Comparison of ENCODE assay signal across 31 cellular contexts in the genomic region with DNA sequence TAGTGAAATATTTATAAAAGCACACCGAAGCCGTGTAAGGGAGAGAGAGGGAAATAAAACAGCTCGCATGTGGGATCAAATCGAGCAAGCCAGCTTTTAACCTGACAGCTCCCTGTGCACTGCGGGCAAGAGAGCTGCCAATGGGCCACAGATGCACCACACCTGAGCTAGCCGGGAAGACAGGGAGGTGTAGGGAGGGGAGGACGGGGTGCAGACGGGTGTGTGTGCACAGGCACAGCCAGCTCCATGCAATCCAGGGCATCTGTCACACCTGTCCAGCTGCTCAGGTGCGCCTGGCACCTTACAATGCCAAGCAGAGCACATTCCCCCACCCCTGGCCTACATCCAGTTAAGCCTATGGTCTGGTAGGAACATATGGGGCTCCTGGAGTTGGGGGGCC.
"Had no signal": no experiment of that assay in that cellular context is flagged by ENCODE, and none has a peak within 500 bp of the region (broad histone marks: within the 10 kb centered on the region; RNA-seq: fewer than 3 reads in every experiment).

No MANE protein-coding gene starts in this region.

- H3K27me3 ChIP-seq: pancreas, thyroid gland had no signal

- H3K27me3 Mint-ChIP-seq: activated CD4-positive, alpha-beta memory T cell treated with anti-CD3 and anti-CD28 coated beads, Interleukin-2, amount 10 ng/mL, durations not matched to agents 7 days and 5 days; activated CD4-positive, alpha-beta T cell treated with anti-CD3 and anti-CD28 coated beads, Interleukin-2, amount 10 ng/mL, durations not matched to agents 7 days and 5 days; activated T-helper 17 cell treated with anti-CD3 and anti-CD28 coated beads, Interleukin-2, amount 50 U/mL, for 72 hours; naive B cell; stimulated activated memory B cell treated with anti-CD40 and anti-IgM and Interleukin-4, amounts not matched to agents 10 μg/mL and 1 μg/mL and 100 μg/mL, for 72 hours; stimulated activated naive CD8-positive, alpha-beta T cell treated with anti-CD3 and anti-CD28 coated beads, Interleukin-15, amount 100 ng/mL, for 72 hours had no signal

- H3K27ac Mint-ChIP-seq: activated CD4-positive, alpha-beta memory T cell treated with anti-CD3 and anti-CD28 coated beads, Interleukin-2, amount 10 ng/mL, durations not matched to agents 7 days and 5 days; activated CD4-positive, alpha-beta T cell treated with anti-CD3 and anti-CD28 coated beads, Interleukin-2, amount 10 ng/mL, durations not matched to agents 7 days and 5 days; activated T-helper 17 cell treated with anti-CD3 and anti-CD28 coated beads, Interleukin-2, amount 50 U/mL, for 72 hours; mesothelial cell of epicardium; stimulated activated memory B cell treated with anti-CD40 and anti-IgM and Interleukin-4, amounts not matched to agents 10 μg/mL and 1 μg/mL and 100 μg/mL, for 72 hours; WTC11 had no signal

- H3K36me3 Mint-ChIP-seq: immature natural killer cell; mesothelial cell of epicardium; naive B cell; stimulated activated memory B cell treated with anti-CD40 and anti-IgM and Interleukin-4, amounts not matched to agents 10 μg/mL and 1 μg/mL and 100 μg/mL, for 72 hours; WTC11 had no signal

- H3K36me3 ChIP-seq: gastroesophageal sphincter, pancreas, sigmoid colon, thyroid gland had no signal

- H3K9me3 ChIP-seq: gastroesophageal sphincter, pancreas, psoas muscle, sigmoid colon, thyroid gland had no signal

- H3K4me3 Mint-ChIP-seq: activated CD4-positive, alpha-beta memory T cell treated with anti-CD3 and anti-CD28 coated beads, Interleukin-2, amount 10 ng/mL, durations not matched to agents 7 days and 5 days; activated CD4-positive, alpha-beta T cell treated with anti-CD3 and anti-CD28 coated beads, Interleukin-2, amount 10 ng/mL, durations not matched to agents 7 days and 5 days; activated T-cell treated with anti-CD3 and anti-CD28 coated beads, Interleukin-2, amount 50 U/mL, for 4 hours; activated T-helper 17 cell treated with anti-CD3 and anti-CD28 coated beads, Interleukin-2, amount 50 U/mL, for 72 hours; mesothelial cell of epicardium; stimulated activated memory B cell treated with anti-CD40 and anti-IgM and Interleukin-4, amounts not matched to agents 10 μg/mL and 1 μg/mL and 100 μg/mL, for 72 hours; stimulated activated naive CD8-positive, alpha-beta T cell treated with anti-CD3 and anti-CD28 coated beads, Interleukin-15, amount 100 ng/mL, for 72 hours; WTC11 had no signal

- H3K4me1 ChIP-seq: pancreas, psoas muscle, sigmoid colon, thyroid gland had no signal

- ATAC-seq: activated T-cell treated with anti-CD3 and anti-CD28 coated beads, Interleukin-2, amount 50 U/mL, for 4 hours; activated T-helper 17 cell treated with anti-CD3 and anti-CD28 coated beads, Interleukin-2, amount 50 U/mL, for 72 hours; gastroesophageal sphincter; left colon; pancreas; psoas muscle; stimulated activated memory B cell treated with anti-CD40 and anti-IgM and Interleukin-4, amounts not matched to agents 10 μg/mL and 1 μg/mL and 100 μg/mL, for 72 hours; stimulated activated naive CD8-positive, alpha-beta T cell treated with anti-CD3 and anti-CD28 coated beads, Interleukin-15, amount 100 ng/mL, for 72 hours had no signal

- DNase-seq: activated CD4-positive, alpha-beta memory T cell treated with anti-CD3 and anti-CD28 coated beads, Interleukin-2, amount 10 ng/mL, durations not matched to agents 7 days and 5 days; activated CD4-positive, alpha-beta T cell treated with anti-CD3 and anti-CD28 coated beads for 1 hour; activated CD4-positive, alpha-beta T cell treated with anti-CD3 and anti-CD28 coated beads, Interleukin-2, amount 10 ng/mL, durations not matched to agents 7 days and 5 days; activated CD8-positive, alpha-beta memory T cell treated with anti-CD3 and anti-CD28 coated beads, Interleukin-2, amount 50 U/mL, for 48 hours; activated naive CD4-positive, alpha-beta T cell treated with Interleukin-2 at 50 U/mL for 16 hours; activated T-cell treated with anti-CD3 and anti-CD28 coated beads, Interleukin-2, amount 50 U/mL, for 4 hours; amniotic stem cell; caudate nucleus; cortex of kidney; head of caudate nucleus; hippocampal formation; immature natural killer cell; kidney; left colon; naive B cell; pancreas; psoas muscle; sigmoid colon; small intestine; stimulated activated CD4-positive, alpha-beta T cell treated with anti-CD3 and anti-CD28 coated beads, Interleukin-1b, Interleukin-23, amount 100 ng/mL, for 48 hours; stimulated activated CD4-positive, alpha-beta T cell treated with anti-CD3 and anti-CD28 coated beads, Interleukin-4, amount 100 ng/mL, for 4 hours; stimulated activated CD8-positive, alpha-beta memory T cell treated with anti-CD3 and anti-CD28 coated beads, Interleukin-4, amount 100 ng/mL, for 48 hours; stimulated activated naive CD8-positive, alpha-beta T cell treated with anti-CD3 and anti-CD28 coated beads, Interleukin-15, amount 100 ng/mL, for 72 hours; substantia nigra; T-helper 2 cell; thyroid gland had no signal

- H3K4me1 Mint-ChIP-seq: activated T-helper 17 cell treated with anti-CD3 and anti-CD28 coated beads, Interleukin-2, amount 50 U/mL, for 72 hours had no signal

- H3K4me3 ChIP-seq: gastroesophageal sphincter, pancreas, psoas muscle, sigmoid colon, thyroid gland had no signal

- H3K27ac ChIP-seq: gastroesophageal sphincter, pancreas, psoas muscle, sigmoid colon, thyroid gland had no signal

- H3K9me3 Mint-ChIP-seq: activated CD4-positive, alpha-beta memory T cell treated with anti-CD3 and anti-CD28 coated beads, Interleukin-2, amount 10 ng/mL, durations not matched to agents 7 days and 5 days; activated CD4-positive, alpha-beta T cell treated with anti-CD3 and anti-CD28 coated beads, Interleukin-2, amount 10 ng/mL, durations not matched to agents 7 days and 5 days; activated T-cell treated with anti-CD3 and anti-CD28 coated beads, Interleukin-2, amount 50 U/mL, for 4 hours; activated T-helper 17 cell treated with anti-CD3 and anti-CD28 coated beads, Interleukin-2, amount 50 U/mL, for 72 hours; immature natural killer cell; mesothelial cell of epicardium; naive B cell; stimulated activated memory B cell treated with anti-CD40 and anti-IgM and Interleukin-4, amounts not matched to agents 10 μg/mL and 1 μg/mL and 100 μg/mL, for 72 hours; stimulated activated naive CD8-positive, alpha-beta T cell treated with anti-CD3 and anti-CD28 coated beads, Interleukin-15, amount 100 ng/mL, for 72 hours; WTC11 had no signal
